Comparison of ENCODE assay signal across 13 cellular contexts in the genomic region with DNA sequence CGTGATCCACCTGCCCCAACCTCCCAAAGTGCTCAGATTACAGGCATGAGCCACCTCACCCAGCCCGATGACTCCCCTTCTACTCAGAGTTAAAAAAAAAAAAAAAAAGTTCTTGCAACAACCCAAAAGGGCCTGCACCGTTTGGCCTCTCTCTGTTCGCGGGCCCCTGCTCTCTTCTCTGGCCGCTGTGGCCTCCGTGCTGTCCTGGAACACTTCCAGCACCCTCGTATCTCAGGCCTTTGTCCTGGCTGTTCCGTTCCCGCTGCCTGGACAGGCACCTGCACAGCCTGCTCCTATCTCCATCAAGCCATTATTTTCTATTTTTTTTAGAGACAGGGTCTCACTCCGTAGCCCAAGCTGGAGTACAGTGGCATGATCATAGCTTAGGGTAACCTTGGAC.
"Had no signal": no experiment of that assay in that cellular context is flagged by ENCODE, and none has a peak within 500 bp of the region (broad histone marks: within the 10 kb centered on the region; RNA-seq: fewer than 3 reads in every experiment).

No MANE protein-coding gene starts in this region.

- H3K27ac ChIP-seq: neutrophil had no signal

- H3K27me3 ChIP-seq: right atrium auricular region had no signal

- H3K36me3 Mint-ChIP-seq: activated naive CD8-positive, alpha-beta T cell treated with anti-CD3 and anti-CD28 coated beads, Interleukin-2, amount 10 ng/mL, durations not matched to agents 7 days and 5 days had no signal

- DNase-seq: activated naive CD8-positive, alpha-beta T cell treated with anti-CD3 and anti-CD28 coated beads, Interleukin-2, amount 10 ng/mL, durations not matched to agents 7 days and 5 days; effector CD8-positive, alpha-beta T cell; naive thymus-derived CD4-positive, alpha-beta T cell; small intestine; stimulated activated CD4-positive, alpha-beta T cell treated with anti-CD3 and anti-CD28 coated beads, Interleukin-4, amount 100 ng/mL, for 4 hours; stimulated activated CD8-positive, alpha-beta memory T cell treated with anti-CD3 and anti-CD28 coated beads, Interleukin-4, amount 100 ng/mL, for 48 hours; stimulated activated naive CD8-positive, alpha-beta T cell treated with anti-CD3 and anti-CD28 coated beads, Interleukin-15, Interleukin-2, amounts not matched to agents 100 U/mL and 50 U/mL, for 24 hours had no signal

- ATAC-seq: naive thymus-derived CD4-positive, alpha-beta T cell; stimulated activated naive CD8-positive, alpha-beta T cell treated with anti-CD3 and anti-CD28 coated beads, Interleukin-15, Interleukin-2, amounts not matched to agents 100 U/mL and 50 U/mL, for 24 hours had no signal

- H3K36me3 ChIP-seq: neutrophil had no signal

- H3K9me3 Mint-ChIP-seq: activated naive CD8-positive, alpha-beta T cell treated with anti-CD3 and anti-CD28 coated beads, Interleukin-2, amount 10 ng/mL, durations not matched to agents 7 days and 5 days; activated T-helper 1 cell treated with anti-CD3 and anti-CD28 coated beads, Interleukin-12 subunit alpha, Interleukin-12 subunit beta, Interleukin-2, Interleukin-4 antibody, amounts not matched to agents 30 ng/mL and 10 ng/mL and 1 ng/mL, durations not matched to agents 14 hours and 24 hours and 36 hours; brain; naive thymus-derived CD4-positive, alpha-beta T cell; T-helper 2 cell treated with Interferon-gamma antibody and Interleukin-4, amounts not matched to agents 5 μg/mL and 100 μg/mL, for 36 hours had no signal

- H3K9me3 ChIP-seq: neutrophil, right atrium auricular region, thoracic aorta had no signal

- H3K27me3 Mint-ChIP-seq: naive thymus-derived CD4-positive, alpha-beta T cell had no signal

- H3K27ac Mint-ChIP-seq: activated naive CD8-positive, alpha-beta T cell treated with anti-CD3 and anti-CD28 coated beads, Interleukin-2, amount 10 ng/mL, durations not matched to agents 7 days and 5 days; activated T-helper 1 cell treated with anti-CD3 and anti-CD28 coated beads, Interleukin-12 subunit alpha, Interleukin-12 subunit beta, Interleukin-2, Interleukin-4 antibody, amounts not matched to agents 30 ng/mL and 10 ng/mL and 1 ng/mL, durations not matched to agents 14 hours and 24 hours and 36 hours had no signal

- H3K4me3 Mint-ChIP-seq: activated naive CD8-positive, alpha-beta T cell treated with anti-CD3 and anti-CD28 coated beads, Interleukin-2, amount 10 ng/mL, durations not matched to agents 7 days and 5 days; activated T-helper 1 cell treated with anti-CD3 and anti-CD28 coated beads, Interleukin-12 subunit alpha, Interleukin-12 subunit beta, Interleukin-2, Interleukin-4 antibody, amounts not matched to agents 30 ng/mL and 10 ng/mL and 1 ng/mL, durations not matched to agents 14 hours and 24 hours and 36 hours; T-helper 2 cell treated with Interferon-gamma antibody and Interleukin-4, amounts not matched to agents 5 μg/mL and 100 μg/mL, for 36 hours had no signal

- H3K4me3 ChIP-seq: right atrium auricular region, thoracic aorta had no signal
